In genomic region chr10:85548038-85548437, GRCh38 we compare ENCODE assay signal across 9 cellular contexts.
DNase-seq lines count a peak whose midpoint lies in the region; ATAC-seq and TF ChIP-seq lines count a peak whose summit lies in the region.
"Had no signal": no experiment of that assay in that cellular context is flagged by ENCODE, and none has a peak within 500 bp of the region (broad histone marks: within the 10 kb centered on the region; RNA-seq: fewer than 3 reads in every experiment).

No MANE protein-coding gene starts in this region.

- H3K4me1 Mint-ChIP-seq in GM23338, result peaks cover 17% of the 10 kb centered on the region
- H3K4me1 Mint-ChIP-seq: activated naive CD4-positive, alpha-beta T cell treated with anti-CD3 and anti-CD28 coated beads, Interleukin-2, amount 50 U/mL, for 24 hours had no signal

- no peak overlapping the region for H3K27ac ChIP-seq in GM23338 (ENCODE audit: low read depth)

- no peaks in the 10 kb centered on the region for H3F3A ChIP-seq in GM23338 (replicated peaks; ENCODE audit: low read depth)

- H3K9me2 ChIP-seq in GM23338 (ENCODE audit: insufficient read depth), result no peaks in the 10 kb centered on the region

- H3K27me3 ChIP-seq in GM23338 (ENCODE audit: insufficient read depth), result no peaks in the 10 kb centered on the region

- ATAC-seq in GM23338, result peak; percentile 45; the same call in 2 of the 3 replicates

- no peak overlapping the region for H3K4me3 ChIP-seq in GM23338
- no peak overlapping the region for H3K4me3 ChIP-seq in LNCaP clone FGC (ENCODE audit: low read depth, low read length)

- DNase-seq in activated gamma-delta T cell treated with Interleukin-2 at 50 U/mL for 16 hours (peak; percentile 23), activated gamma-delta T cell (lab: John Stamatoyannopoulos, UW) (no peak), GM23338 (ENCODE audit: low spot score) (peak; percentile 10), LNCaP clone FGC (ENCODE audit: low read depth) (no peak), T follicular helper cell (ENCODE audit: low read depth) (peak; percentile 16), fibroblast of the conjunctiva (ENCODE audit: low read depth) (peak; percentile 6), renal cortical epithelial cell (ENCODE audit: low read depth) (peak; percentile 70), SIG-M5 treated with dmso at 0.1 percent for 504 hours (lab: John Stamatoyannopoulos, UW; ENCODE audit: unreplicated experiment) (no peak)

- H3K4me1 ChIP-seq in GM23338 (ENCODE audit: insufficient read depth), result no peaks in the 10 kb centered on the region

- no peaks in the 10 kb centered on the region for H3K36me3 ChIP-seq in GM23338 (ENCODE audit: insufficient read depth)

- H3K4me3 Mint-ChIP-seq in GM23338, result no peak overlapping the region
- H3K4me3 Mint-ChIP-seq: activated naive CD4-positive, alpha-beta T cell treated with anti-CD3 and anti-CD28 coated beads, Interleukin-2, amount 50 U/mL, for 24 hours had no signal

- H3K27ac Mint-ChIP-seq in GM23338, result no peak overlapping the region; the same call in 1 of the 2 replicates
- H3K27ac Mint-ChIP-seq: activated naive CD4-positive, alpha-beta T cell treated with anti-CD3 and anti-CD28 coated beads, Interleukin-2, amount 50 U/mL, for 24 hours had no signal

- peaks cover 3% of the 10 kb centered on the region for H3K27me3 Mint-ChIP-seq in GM23338 (ENCODE audit: insufficient read depth, low read depth, poor library complexity)

- no peak overlapping the region for H2AFZ ChIP-seq in GM23338

- H3K4me2 ChIP-seq in GM23338, result no peak overlapping the region

- no peaks in the 10 kb centered on the region for H4K20me1 ChIP-seq in GM23338 (replicated peaks; ENCODE audit: insufficient read depth)

- TF ChIP-seq CTCF in GM23338 (conservative IDR thresholded peaks at IDR 0.05; ENCODE audit: low read depth in 2 of 2), result peak; percentile 24 to 46; a peak in 3 of 4 replicates
- TF ChIP-seq CTCF in LNCaP clone FGC (IDR thresholded peaks at IDR 0.05; ENCODE audit: control insufficient read depth, extremely low read depth, insufficient read depth), result peak; percentile 55

- peaks cover 3% of the 10 kb centered on the region; the same call in 1 of the 3 replicates for H3K36me3 Mint-ChIP-seq in GM23338 (ENCODE audit: low read depth)
- H3K36me3 Mint-ChIP-seq: activated naive CD4-positive, alpha-beta T cell treated with anti-CD3 and anti-CD28 coated beads, Interleukin-2, amount 50 U/mL, for 24 hours had no signal

- H3K9me3 Mint-ChIP-seq in GM23338, result peaks cover 76% of the 10 kb centered on the region
- H3K9me3 Mint-ChIP-seq: activated naive CD4-positive, alpha-beta T cell treated with anti-CD3 and anti-CD28 coated beads, Interleukin-2, amount 50 U/mL, for 24 hours had no signal

- no peaks in the 10 kb centered on the region for H3K79me2 ChIP-seq in GM23338 (replicated peaks; ENCODE audit: insufficient read depth)

TF ChIP-seq in GM23338, 12 proteins besides CTCF, POLR2A, EP300 and RAD21 (continues in another document):
- TF ChIP-seq EZH2phosphoT487 (IDR thresholded peaks at IDR 0.05; ENCODE audit: unreplicated experiment) (no peak), ZNF462 (CRISPR knock-in tag; IDR thresholded peaks at IDR 0.05) (no peak), JUNB (IDR thresholded peaks at IDR 0.05; ENCODE audit: unreplicated experiment) (no peak), STAT1 (IDR thresholded peaks at IDR 0.05; ENCODE audit: unreplicated experiment) (no peak), EZH2 (IDR thresholded peaks at IDR 0.05; ENCODE audit: low read depth, unreplicated experiment) (no peak), REST (IDR thresholded peaks at IDR 0.05; ENCODE audit: unreplicated experiment) (no peak), NANOG (IDR thresholded peaks at IDR 0.05; ENCODE audit: borderline replicate concordance) (no peak), ETS1 (IDR thresholded peaks at IDR 0.05) (no peak)

Comparison
In these comparisons a context has a peak if more than half of its experiments do, and no peak if none do; other contexts are left out.
1. DNase-seq: peak in activated gamma-delta T cell treated with Interleukin-2 at 50 U/mL for 16 hours (single experiment), GM23338 (single experiment), T follicular helper cell (single experiment), fibroblast of the conjunctiva (single experiment) and renal cortical epithelial cell (single experiment); none in activated gamma-delta T cell (single experiment), LNCaP clone FGC (single experiment) and SIG-M5 treated with dmso at 0.1 percent for 504 hours (single experiment).